10 cellular contexts compared by ENCODE assay signal in genomic region chr9:4197548-4197947, GRCh38.
A peak's percentile ranks its signal among the peaks of the same experiment; 100 is the strongest.
DNase-seq lines count a peak whose midpoint lies in the region; ATAC-seq, FAIRE-seq and TF ChIP-seq lines count a peak whose summit lies in the region.
"Had no signal": no experiment of that assay in that cellular context is flagged by ENCODE, and none has a peak within 500 bp of the region (broad histone marks: within the 10 kb centered on the region; RNA-seq: fewer than 3 reads in every experiment).

No MANE protein-coding gene starts in this region.

- H3K9me1 ChIP-seq in endothelial cell of umbilical vein (replicated peaks; ENCODE audit: control insufficient read depth, extremely low read depth, insufficient read depth, low read length): no peaks in the 10 kb centered on the region

- CTCF ChIA-PET in activated CD8-positive, alpha-beta T cell treated with anti-CD3 and anti-CD28 coated beads for 36 hours (lab: Charles Lee): interaction anchor here (1.1 to 1.6 kb wide), 5 partner anchors 10 to 466 kb away, joined by 3 to 6 read pairs (median 4); no protein-coding TSS in a partner anchor
- CTCF ChIA-PET in activated CD8-positive, alpha-beta T cell treated with anti-CD3 and anti-CD28 coated beads, Interleukin-2, amount 10 ng/mL, durations not matched to agents 7 days and 5 days (lab: Charles Lee): interaction anchor here (1.0 kb wide), 1 partner anchor 17 kb away, joined by 4 read pairs; no protein-coding TSS in a partner anchor
- CTCF ChIA-PET in endothelial cell of umbilical vein (lab: Charles Lee): interaction anchor here (0.9 to 2.8 kb wide), 6 partner anchors 13 to 955 kb away, joined by 3 to 18 read pairs (median 5); no protein-coding TSS in a partner anchor

- no peak overlapping the region for H3K27ac Mint-ChIP-seq in activated CD8-positive, alpha-beta T cell treated with anti-CD3 and anti-CD28 coated beads for 36 hours
- no peak overlapping the region for H3K27ac Mint-ChIP-seq in activated CD8-positive, alpha-beta T cell treated with anti-CD3 and anti-CD28 coated beads, Interleukin-2, amount 10 ng/mL, durations not matched to agents 7 days and 5 days

- dilution Hi-C loops in endothelial cell of umbilical vein (cut with MboI; ENCODE audit: extremely low pct_ligation_motif_present, low sequenced_read_pairs): no loop called here

- H3K27ac ChIP-seq in endothelial cell of umbilical vein (ENCODE audit: insufficient read depth, low read depth, low read length): no peak overlapping the region

- intact Hi-C loops in activated CD8-positive, alpha-beta T cell treated with anti-CD3 and anti-CD28 coated beads for 36 hours (cut with micrococcal nuclease): no loop called here
- intact Hi-C loops in endothelial cell of umbilical vein (cut with micrococcal nuclease): loop anchor here (1.0 kb wide), 2 partner anchors 120 to 465 kb away; no protein-coding TSS in a partner anchor

- H3K4me3 Mint-ChIP-seq in activated CD8-positive, alpha-beta T cell treated with anti-CD3 and anti-CD28 coated beads for 36 hours: no peak overlapping the region
- no peak overlapping the region for H3K4me3 Mint-ChIP-seq in activated CD8-positive, alpha-beta T cell treated with anti-CD3 and anti-CD28 coated beads, Interleukin-2, amount 10 ng/mL, durations not matched to agents 7 days and 5 days

- TF ChIP-seq POLR2A in endothelial cell of umbilical vein (IDR thresholded peaks at IDR 0.05; ENCODE audit: low read depth, low read length): no peak

- H3K36me3 Mint-ChIP-seq in activated CD8-positive, alpha-beta T cell treated with anti-CD3 and anti-CD28 coated beads for 36 hours (ENCODE audit: low read depth): peaks cover 11% of the 10 kb centered on the region
- H3K36me3 Mint-ChIP-seq in activated CD8-positive, alpha-beta T cell treated with anti-CD3 and anti-CD28 coated beads, Interleukin-2, amount 10 ng/mL, durations not matched to agents 7 days and 5 days (ENCODE audit: low read depth): peaks cover 6% of the 10 kb centered on the region

- peaks cover 5% of the 10 kb centered on the region for H3K9me3 ChIP-seq in endothelial cell of umbilical vein (replicated peaks; ENCODE audit: control insufficient read depth, insufficient read depth, low read length)
- peaks cover 9% of the 10 kb centered on the region for H3K9me3 ChIP-seq in skeletal muscle satellite cell (replicated peaks; ENCODE audit: low read length)

- no peak for FAIRE-seq in endothelial cell of umbilical vein (lab: Jason Lieb, UNC)

- H3K4me1 ChIP-seq in endothelial cell of umbilical vein (ENCODE audit: control insufficient read depth, extremely low read depth, insufficient read depth, low read length) (no peaks in the 10 kb centered on the region), skeletal muscle satellite cell (ENCODE audit: control insufficient read depth, insufficient read depth, low read length) (no peaks in the 10 kb centered on the region)

- peak; percentile 11 for DNase-seq in activated CD8-positive, alpha-beta T cell treated with anti-CD3 and anti-CD28 coated beads for 36 hours
- no peak for DNase-seq in activated CD8-positive, alpha-beta T cell treated with anti-CD3 and anti-CD28 coated beads, Interleukin-2, amount 10 ng/mL, durations not matched to agents 7 days and 5 days
- peak; percentile 22 for DNase-seq in NCI-H2196 (lab: John Stamatoyannopoulos, UW; ENCODE audit: unreplicated experiment)
- DNase-seq in endothelial cell of umbilical vein (ENCODE audit: low read depth, low spot score): no peak
- no peak for DNase-seq in T-helper 9 cell
- no peak for DNase-seq in NCI-H1092 (lab: John Stamatoyannopoulos, UW)
- DNase-seq: GF-D8 had no signal

- H3K9ac ChIP-seq in endothelial cell of umbilical vein (replicated peaks; ENCODE audit: extremely low read depth, insufficient read depth, low read length) (no peak overlapping the region), skeletal muscle satellite cell (ENCODE audit: low read depth, low read length) (no peak overlapping the region)

- H3K27me3 Mint-ChIP-seq in activated CD8-positive, alpha-beta T cell treated with anti-CD3 and anti-CD28 coated beads for 36 hours: peaks cover 7% of the 10 kb centered on the region
- H3K27me3 Mint-ChIP-seq in activated CD8-positive, alpha-beta T cell treated with anti-CD3 and anti-CD28 coated beads, Interleukin-2, amount 10 ng/mL, durations not matched to agents 7 days and 5 days (ENCODE audit: low read depth): peaks cover 2% of the 10 kb centered on the region

- peak; percentile 50 for TF ChIP-seq CTCF in activated CD8-positive, alpha-beta T cell treated with anti-CD3 and anti-CD28 coated beads for 36 hours (IDR thresholded peaks at IDR 0.05)
- peak; percentile 53 to 60 for TF ChIP-seq CTCF in endothelial cell of umbilical vein (IDR thresholded peaks at IDR 0.05; ENCODE audit: extremely low read depth in 1 of 2, insufficient read depth in 1 of 2, low read depth in 1 of 2, low read length in 2 of 2)

- no peak overlapping the region for H3K4me3 ChIP-seq in endothelial cell of umbilical vein (replicated peaks in 1 of 3; ENCODE audit: insufficient read depth in 1 of 3, low read depth in 1 of 3, low read length in 3 of 3)
- peak overlapping the region; percentile 11 for H3K4me3 ChIP-seq in skeletal muscle satellite cell (ENCODE audit: low read length)
- H3K4me3 ChIP-seq: lung had no signal

- no peaks in the 10 kb centered on the region for H3K36me3 ChIP-seq in endothelial cell of umbilical vein (ENCODE audit: control insufficient read depth in 2 of 2, extremely low read depth in 1 of 2, insufficient read depth in 2 of 2, low read length in 2 of 2)
- H3K36me3 ChIP-seq in skeletal muscle satellite cell (ENCODE audit: insufficient read depth, low read length): no peaks in the 10 kb centered on the region

- POLR2A ChIA-PET in activated CD8-positive, alpha-beta T cell treated with anti-CD3 and anti-CD28 coated beads for 36 hours (lab: Charles Lee): no interaction called here
- POLR2A ChIA-PET in activated CD8-positive, alpha-beta T cell treated with anti-CD3 and anti-CD28 coated beads, Interleukin-2, amount 10 ng/mL, durations not matched to agents 7 days and 5 days (lab: Charles Lee): no interaction called here
- POLR2A ChIA-PET in endothelial cell of umbilical vein (lab: Charles Lee): no interaction called here

- H3K27me3 ChIP-seq in endothelial cell of umbilical vein (ENCODE audit: control insufficient read depth in 2 of 2, insufficient read depth in 2 of 2, low read length in 2 of 2) (peaks cover 0 to 3% of the 10 kb centered on the region in 2 experiments), skeletal muscle satellite cell (ENCODE audit: control insufficient read depth, insufficient read depth, low read length) (no peaks in the 10 kb centered on the region)

- H3K9me3 Mint-ChIP-seq in activated CD8-positive, alpha-beta T cell treated with anti-CD3 and anti-CD28 coated beads for 36 hours: peaks cover 31% of the 10 kb centered on the region
- peaks cover 17% of the 10 kb centered on the region for H3K9me3 Mint-ChIP-seq in activated CD8-positive, alpha-beta T cell treated with anti-CD3 and anti-CD28 coated beads, Interleukin-2, amount 10 ng/mL, durations not matched to agents 7 days and 5 days (ENCODE audit: insufficient read depth)

- no TSS peak for BruUV-seq in endothelial cell of umbilical vein (replicated peaks; lab: Mats Ljungman, UMichigan)

- H2AFZ ChIP-seq in endothelial cell of umbilical vein (ENCODE audit: low read depth, low read length): no peak overlapping the region

- peak; percentile 24 for ATAC-seq in activated CD8-positive, alpha-beta T cell treated with anti-CD3 and anti-CD28 coated beads for 36 hours
- ATAC-seq in activated CD8-positive, alpha-beta T cell treated with anti-CD3 and anti-CD28 coated beads, Interleukin-2, amount 10 ng/mL, durations not matched to agents 7 days and 5 days: no peak
- no peak for ATAC-seq in GM21529 (IDR thresholded peaks at IDR 0.05; ENCODE audit: unreplicated experiment)

- no peaks in the 10 kb centered on the region for H4K20me1 ChIP-seq in endothelial cell of umbilical vein (replicated peaks; ENCODE audit: control insufficient read depth, extremely low read depth, insufficient read depth, low read length)

- no peak overlapping the region for H3K4me2 ChIP-seq in endothelial cell of umbilical vein (ENCODE audit: insufficient read depth, low read length)
- H3K4me2 ChIP-seq in skeletal muscle satellite cell (ENCODE audit: low read length): no peak overlapping the region

- no peaks in the 10 kb centered on the region for H3K4me1 Mint-ChIP-seq in activated CD8-positive, alpha-beta T cell treated with anti-CD3 and anti-CD28 coated beads for 36 hours (ENCODE audit: low read depth)
- H3K4me1 Mint-ChIP-seq in activated CD8-positive, alpha-beta T cell treated with anti-CD3 and anti-CD28 coated beads, Interleukin-2, amount 10 ng/mL, durations not matched to agents 7 days and 5 days (ENCODE audit: low read depth): no peaks in the 10 kb centered on the region

- H3K79me2 ChIP-seq in endothelial cell of umbilical vein (ENCODE audit: control insufficient read depth, insufficient read depth, low read length): no peaks in the 10 kb centered on the region

TF ChIP-seq in endothelial cell of umbilical vein, 7 proteins besides CTCF, POLR2A, EP300 and RAD21:
- TF ChIP-seq MAX (IDR thresholded peaks at IDR 0.05; ENCODE audit: insufficient read depth, insufficient read length) (no peak), FOS (IDR thresholded peaks at IDR 0.05; ENCODE audit: borderline replicate concordance, insufficient read depth, low read length) (no peak), GATA2 (IDR thresholded peaks at IDR 0.05; ENCODE audit: insufficient read depth, insufficient read length, low read depth, low read length) (no peak), EZH2 (IDR thresholded peaks at IDR 0.05; ENCODE audit: borderline replicate concordance, low read depth, low read length, severe bottlenecking) (no peak), JUN (IDR thresholded peaks at IDR 0.05; ENCODE audit: borderline replicate concordance, insufficient read depth, insufficient read length, low read depth) (no peak), POLR2AphosphoS5 (IDR thresholded peaks at IDR 0.05; ENCODE audit: insufficient read depth, low read depth, low read length) (no peak)
TF ChIP-seq in endothelial cell of umbilical vein: peak in this region for 0.

Comparison
In these comparisons a context has a peak if more than half of its experiments do, and no peak if none do; other contexts are left out.
1. DNase-seq: peak in activated CD8-positive, alpha-beta T cell treated with anti-CD3 and anti-CD28 coated beads for 36 hours (single experiment) and NCI-H2196 (single experiment); none in activated CD8-positive, alpha-beta T cell treated with anti-CD3 and anti-CD28 coated beads, Interleukin-2, amount 10 ng/mL, durations not matched to agents 7 days and 5 days (single experiment), endothelial cell of umbilical vein (single experiment), T-helper 9 cell (single experiment) and NCI-H1092 (single experiment).